In genomic region chr14:75258803-75259509, GRCh38 we compare ENCODE assay signal across 8 cellular contexts. TPM values are rescaled to one million over a fixed set of nuclear protein-coding genes. Genes with fewer than 3 reads are reported as not detected.
A peak's percentile ranks its signal among the peaks of the same experiment; 100 is the strongest.
DNase-seq lines count a peak whose midpoint lies in the region; ATAC-seq and TF ChIP-seq lines count a peak whose summit lies in the region.

No MANE protein-coding gene starts in this region.

- H3K36me3 ChIP-seq in mucosa of stomach (ENCODE audit: control insufficient read depth, insufficient read depth, low read length): no peaks in the 10 kb centered on the region

- peak; percentile 100 for DNase-seq in DMS153 (lab: John Stamatoyannopoulos, UW)
- DNase-seq in KG1 (lab: John Stamatoyannopoulos, UW): peak; percentile 85
- peak; percentile 97 to 98 for DNase-seq in activated T-cell treated with anti-CD3 and anti-CD28 coated beads, Interleukin-2, amount 50 U/mL, for 72 hours
- DNase-seq in stimulated activated CD8-positive, alpha-beta memory T cell treated with anti-CD3 and anti-CD28 coated beads, Interleukin-4, amount 100 ng/mL, for 48 hours: peak; percentile 99

- peaks cover 53% of the 10 kb centered on the region for H3K4me1 ChIP-seq in mucosa of stomach (ENCODE audit: control insufficient read depth, insufficient read depth, low read length)

- ATAC-seq in GM21737 (IDR thresholded peaks at IDR 0.05; ENCODE audit: unreplicated experiment): peak; percentile 90
- ATAC-seq in activated T-cell treated with anti-CD3 and anti-CD28 coated beads, Interleukin-2, amount 50 U/mL, for 72 hours (replicated peaks in 1 of 2): peak; percentile 99
- ATAC-seq in esophagus mucosa: peak; percentile 92

- H3K4me3 Mint-ChIP-seq in activated T-cell treated with anti-CD3 and anti-CD28 coated beads, Interleukin-2, amount 50 U/mL, for 72 hours: peak overlapping the region; percentile 88 to 89

- H3K4me1 Mint-ChIP-seq in activated T-cell treated with anti-CD3 and anti-CD28 coated beads, Interleukin-2, amount 50 U/mL, for 72 hours (ENCODE audit: low read depth): peaks cover 21% of the 10 kb centered on the region

- peaks cover 16% of the 10 kb centered on the region for H3K27me3 Mint-ChIP-seq in activated T-cell treated with anti-CD3 and anti-CD28 coated beads, Interleukin-2, amount 50 U/mL, for 72 hours (ENCODE audit: low read depth)

- no peaks in the 10 kb centered on the region for H3K9me3 ChIP-seq in mucosa of stomach (ENCODE audit: control insufficient read depth, low read length)

- peak overlapping the region; percentile 45 for H3K27ac Mint-ChIP-seq in activated T-cell treated with anti-CD3 and anti-CD28 coated beads, Interleukin-2, amount 50 U/mL, for 72 hours

- H3K9ac ChIP-seq in mucosa of stomach (ENCODE audit: low read length): peak overlapping the region; percentile 91

- peak overlapping the region; percentile 57 for H3K4me3 ChIP-seq in mucosa of stomach (ENCODE audit: low read length)

- H3K27me3 ChIP-seq in mucosa of stomach (ENCODE audit: control insufficient read depth, insufficient read depth, low read length): no peaks in the 10 kb centered on the region

- H3K36me3 Mint-ChIP-seq in activated T-cell treated with anti-CD3 and anti-CD28 coated beads, Interleukin-2, amount 50 U/mL, for 72 hours (ENCODE audit: insufficient read depth in 2 of 2): no peaks in the 10 kb centered on the region

- no peaks in the 10 kb centered on the region for H3K9me3 Mint-ChIP-seq in activated T-cell treated with anti-CD3 and anti-CD28 coated beads, Interleukin-2, amount 50 U/mL, for 72 hours

TF ChIP-seq in PFSK-1, 5 proteins besides CTCF, POLR2A, EP300 and RAD21:
- TF ChIP-seq FOXP2 (optimal IDR thresholded peaks at IDR 0.05; ENCODE audit: borderline replicate concordance, extremely low read depth, extremely low read length, insufficient read depth) (peak; percentile 68), POLR2AphosphoS5 (IDR thresholded peaks at IDR 0.05; ENCODE audit: low read depth, low read length) (no peak), SIN3A (IDR thresholded peaks at IDR 0.05; ENCODE audit: borderline replicate concordance, insufficient read depth, low read length) (0 out of 2 replicates have a peak, but pooled peaks have one; percentile 73)

RNA-seq across cellular contexts. Expression of gene FOS, which starts 19.7 kb away (rescaled TPM):
- polyA plus RNA-seq in PFSK-1 (2012; ENCODE audit: insufficient read length, low read depth): 52.1 TPM
- total RNA-seq in activated T-cell treated with anti-CD3 and anti-CD28 coated beads, Interleukin-2, amount 50 U/mL, for 72 hours: 10 to 100 TPM; 39.1 to 41.7 TPM
- 125 TPM for total RNA-seq in esophagus mucosa

Comparison
In these comparisons a context has a peak if more than half of its experiments do, and no peak if none do; other contexts are left out.
1. Peak in every context shown above with its lines: DNase-seq, ATAC-seq and H3K4me3 ChIP-seq.